In genomic region chr10:80530251-80530650, GRCh38 we compare ENCODE assay signal across 1 cellular context.
TF ChIP-seq lines count a peak whose summit lies in the region.

No MANE protein-coding gene starts in this region.

TF ChIP-seq in GM23338, 12 proteins besides CTCF, POLR2A, EP300 and RAD21 (continued from another document):
- TF ChIP-seq POLR2AphosphoS5 (IDR thresholded peaks at IDR 0.05; ENCODE audit: low read depth), result no peak
